Comparison of ENCODE assay signal across 13 cellular contexts in the genomic region with DNA sequence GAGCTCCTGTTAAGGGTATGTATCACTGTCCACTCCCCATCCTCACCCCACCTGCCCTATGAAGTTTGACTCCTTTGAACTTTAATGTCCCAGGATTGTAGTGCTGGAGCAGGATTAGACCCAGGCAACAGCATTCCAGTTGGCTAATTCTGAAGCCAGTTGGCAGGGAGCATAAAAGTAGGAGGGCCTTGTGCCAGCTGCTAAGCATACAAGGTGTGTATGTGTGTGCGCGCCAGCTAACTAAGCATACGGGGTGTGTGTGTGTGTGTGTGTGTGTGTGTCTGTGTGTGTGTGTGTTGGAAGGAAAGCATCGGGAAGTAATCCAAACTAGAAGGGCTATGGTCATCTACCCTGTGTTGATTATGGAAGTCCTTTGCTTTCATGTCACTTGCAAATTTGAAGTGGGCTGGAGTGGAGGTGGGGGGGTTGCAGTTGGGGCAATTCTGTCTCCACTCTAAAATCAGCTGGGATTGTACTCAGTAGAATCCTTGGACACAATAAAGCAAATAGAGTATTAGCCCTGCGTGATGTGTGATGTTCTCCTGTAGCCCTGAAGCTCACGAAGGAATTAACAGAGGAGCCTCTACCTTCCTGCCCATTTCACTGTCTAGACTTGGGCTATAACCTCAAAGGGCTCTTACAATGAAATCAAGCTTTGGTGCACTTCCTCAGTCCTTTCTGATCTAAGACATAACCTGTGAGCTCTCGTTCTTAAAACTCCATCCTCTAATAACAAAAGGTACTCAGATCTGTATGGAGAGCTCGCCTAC. TPM values are rescaled to one million over a fixed set of nuclear protein-coding genes. Genes with fewer than 3 reads are reported as not detected.
DNase-seq lines count a peak whose midpoint lies in the region; ATAC-seq and TF ChIP-seq lines count a peak whose summit lies in the region.
"Had no signal": no experiment of that assay in that cellular context is flagged by ENCODE, and none has a peak within 500 bp of the region (broad histone marks: within the 10 kb centered on the region; RNA-seq: fewer than 3 reads in every experiment).

No MANE protein-coding gene starts in this region.

- peaks cover 4% of the 10 kb centered on the region; the same call in 1 of the 2 replicates for H4K20me1 ChIP-seq in DND-41 (ENCODE audit: insufficient read depth, low read length)

- H2AFZ ChIP-seq in DND-41 (ENCODE audit: low read depth, low read length): no peak overlapping the region

- H3K27me3 ChIP-seq in DND-41 (ENCODE audit: insufficient read depth, low read length, poor library complexity): no peaks in the 10 kb centered on the region
- no peaks in the 10 kb centered on the region for H3K27me3 ChIP-seq in endodermal cell (ENCODE audit: control insufficient read depth, insufficient read depth, low read length, poor library complexity, severe bottlenecking)
- H3K27me3 ChIP-seq in vagina: no peaks in the 10 kb centered on the region

- H3K27me3 Mint-ChIP-seq in endodermal cell (ENCODE audit: insufficient read depth): no peaks in the 10 kb centered on the region
- no peaks in the 10 kb centered on the region for H3K27me3 Mint-ChIP-seq in neural crest cell (ENCODE audit: low read depth)

- no peak for TF ChIP-seq POLR2A in vagina (IDR thresholded peaks at IDR 0.05)

- H3K9me3 ChIP-seq in DND-41 (ENCODE audit: insufficient read depth, low read length, severe bottlenecking): no peaks in the 10 kb centered on the region
- no peaks in the 10 kb centered on the region for H3K9me3 ChIP-seq in endodermal cell (ENCODE audit: control insufficient read depth, low read length)
- no peaks in the 10 kb centered on the region for H3K9me3 ChIP-seq in vagina
- H3K9me3 ChIP-seq: thoracic aorta had no signal

- no peak overlapping the region for H3K9ac ChIP-seq in DND-41 (ENCODE audit: low read depth, low read length)
- H3K9ac ChIP-seq in endodermal cell (ENCODE audit: extremely low read depth, low read length, poor library complexity, severe bottlenecking): no peak overlapping the region

- H3K9me3 Mint-ChIP-seq in endodermal cell (no peaks in the 10 kb centered on the region), neural crest cell (no peaks in the 10 kb centered on the region)

- H3K4me1 ChIP-seq in DND-41 (ENCODE audit: insufficient read depth, low read length) (no peaks in the 10 kb centered on the region), endodermal cell (ENCODE audit: control insufficient read depth, insufficient read depth, low read length) (peaks cover 10% of the 10 kb centered on the region), vagina (no peaks in the 10 kb centered on the region)

- no peak overlapping the region for H3K4me2 ChIP-seq in DND-41 (ENCODE audit: insufficient read depth, low read length)

- 94 to 100% methylated on average over 4 to 8 of the region's 8 CpGs for WGBS in endodermal cell (ENCODE audit: insufficient coverage in 1 of 2, insufficient read length in 1 of 2), 2 experiments

- H3K27ac ChIP-seq in DND-41 (ENCODE audit: low read length): no peak overlapping the region
- H3K27ac ChIP-seq in endodermal cell (ENCODE audit: low read depth, low read length): peak overlapping the region; percentile 16
- no peak overlapping the region for H3K27ac ChIP-seq in vagina
- H3K27ac ChIP-seq: thoracic aorta had no signal

- intact Hi-C loops in vagina (cut with DNase I): no loop called here

- H3K36me3 ChIP-seq in DND-41 (ENCODE audit: insufficient read depth, low read length) (peaks cover 43% of the 10 kb centered on the region), endodermal cell (ENCODE audit: control insufficient read depth, insufficient read depth, low read length) (peaks cover 47% of the 10 kb centered on the region), vagina (peaks cover 0 to 25% of the 10 kb centered on the region in 2 donors)

- peaks cover 27% of the 10 kb centered on the region for H3K4me1 Mint-ChIP-seq in endodermal cell
- H3K4me1 Mint-ChIP-seq in neural crest cell: peaks cover 14% of the 10 kb centered on the region

- H3K79me2 ChIP-seq in DND-41 (ENCODE audit: insufficient read depth, low read length): no peaks in the 10 kb centered on the region

- peak; percentile 24; the same call in 2 of the 3 replicates for ATAC-seq in DND-41 (ENCODE audit: insufficient read depth, low read depth)
- no peak for ATAC-seq in GM21526 (IDR thresholded peaks at IDR 0.05; ENCODE audit: low FRiP score, unreplicated experiment)
- ATAC-seq: activated CD4-positive, CD25-positive, alpha-beta regulatory T cell treated with anti-CD3 and anti-CD28 coated beads, Interleukin-2, amount 50 U/mL, for 24 hours had no signal

- no peak overlapping the region for H3K4me3 ChIP-seq in DND-41 (ENCODE audit: low read depth in 1 of 2, low read length in 2 of 2)
- H3K4me3 ChIP-seq in endodermal cell (ENCODE audit: low read length): no peak overlapping the region
- no peak overlapping the region for H3K4me3 ChIP-seq in vagina
- H3K4me3 ChIP-seq: thoracic aorta had no signal

- DNase-seq in DND-41: no peak
- DNase-seq in NCI-H2196 (lab: John Stamatoyannopoulos, UW; ENCODE audit: unreplicated experiment): peak; percentile 8
- peak; percentile 56 for DNase-seq in endodermal cell
- DNase-seq in neural crest cell (ENCODE audit: low read depth, low spot score): no peak
- no peak for DNase-seq in vagina (ENCODE audit: extremely low spot score in 2 of 2)
- no peak for DNase-seq in effector CD8-positive, alpha-beta T cell (lab: John Stamatoyannopoulos, UW)
- no peak for DNase-seq in amniotic stem cell (lab: John Stamatoyannopoulos, UW)
- DNase-seq: activated naive CD4-positive, alpha-beta T cell treated with Interleukin-2 at 50 U/mL for 16 hours; COR-L47; NCI-H1417 had no signal

- H3K27ac Mint-ChIP-seq in endodermal cell: peak overlapping the region; percentile 28
- no peak overlapping the region for H3K27ac Mint-ChIP-seq in neural crest cell (ENCODE audit: unreplicated experiment)

- H3K4me3 Mint-ChIP-seq in endodermal cell (no peak overlapping the region), neural crest cell (peak overlapping the region; percentile 7)

- peaks cover 29% of the 10 kb centered on the region for H3K36me3 Mint-ChIP-seq in endodermal cell (ENCODE audit: low read depth)
- peaks cover 16% of the 10 kb centered on the region for H3K36me3 Mint-ChIP-seq in neural crest cell (ENCODE audit: low read depth)

- TF ChIP-seq CTCF in DND-41 (IDR thresholded peaks at IDR 0.05; ENCODE audit: borderline replicate concordance, extremely low read depth, low read length, poor library complexity, severe bottlenecking) (no peak), endodermal cell (conservative IDR thresholded peaks at IDR 0.05) (no peak), neural crest cell (conservative IDR thresholded peaks at IDR 0.05) (no peak), vagina (IDR thresholded peaks at IDR 0.05) (no peak)

RNA-seq across cellular contexts. Expression of a gene that starts 26.9 kb away (rescaled TPM):
- total RNA-seq in endodermal cell (100 to 1,000 TPM; 114 to 162 TPM), neural crest cell (321 and 327 TPM in 2 replicates), vagina (42.7 TPM)
- polyA plus RNA-seq in endodermal cell (2013, experiment 1 of 2): 224 TPM
- 222 TPM for polyA plus RNA-seq in endodermal cell (2013, experiment 2 of 2)

Comparison
In these comparisons a context has a peak if more than half of its experiments do, and no peak if none do; other contexts are left out.
1. DNase-seq: peak in NCI-H2196 (single experiment) and endodermal cell (single experiment); none in DND-41 (single experiment), neural crest cell (single experiment), vagina (0 of 2), effector CD8-positive, alpha-beta T cell (single experiment) and amniotic stem cell (single experiment).